In genomic region chr1:151130837-151131586, GRCh38 we compare ENCODE assay signal across 1 cellular context.
TF ChIP-seq lines count a peak whose summit lies in the region.

No MANE protein-coding gene starts in this region.

TF ChIP-seq in WTC11, 78 proteins besides CTCF, POLR2A, EP300 and RAD21 (continued from another document):
- TF ChIP-seq ZNF425 (CRISPR knock-in tag; conservative IDR thresholded peaks at IDR 0.05), result no peak
- TF ChIP-seq ZBTB43 (CRISPR knock-in tag; IDR thresholded peaks at IDR 0.05), result 0 out of 2 replicates have a peak, but pooled peaks have one; percentile 55
- no peak for TF ChIP-seq KAT7 (CRISPR knock-in tag; IDR thresholded peaks at IDR 0.05; ENCODE audit: borderline replicate concordance)
- TF ChIP-seq MYBL2 (CRISPR knock-in tag; IDR thresholded peaks at IDR 0.05), result no peak
- 0 out of 2 replicates have a peak, but pooled peaks have one; percentile 33 for TF ChIP-seq CREM (CRISPR knock-in tag; IDR thresholded peaks at IDR 0.05)
- TF ChIP-seq GTF2I (CRISPR knock-in tag; conservative IDR thresholded peaks at IDR 0.05), result peak; percentile 85
TF ChIP-seq in WTC11: peak in this region for 18.
